ENCODE assay signal across 15 cellular contexts in the genomic region with DNA sequence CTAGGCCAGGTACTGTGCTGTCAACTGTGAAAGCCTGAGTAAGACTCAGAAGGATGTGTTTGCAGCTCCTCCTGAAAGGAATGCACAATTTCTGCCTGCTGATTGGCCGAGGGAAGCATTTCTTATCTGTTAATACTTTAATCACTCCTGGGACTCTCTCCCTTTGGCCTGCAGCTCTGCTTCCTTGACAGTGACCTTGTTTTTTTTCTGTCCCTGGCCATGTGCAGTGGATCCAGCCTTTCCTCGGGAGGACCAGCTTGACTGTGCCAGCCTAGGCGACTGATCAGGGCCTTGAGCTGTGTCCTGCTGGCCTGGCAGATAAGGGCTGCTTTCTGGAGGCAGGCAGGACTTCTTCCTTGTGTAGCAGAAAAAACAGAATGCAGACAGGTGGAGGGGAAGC. TPM values are rescaled to one million over a fixed set of nuclear protein-coding genes. Genes with fewer than 3 reads are reported as not detected.
DNase-seq lines count a peak whose midpoint lies in the region; ATAC-seq, FAIRE-seq and TF ChIP-seq lines count a peak whose summit lies in the region.
"Had no signal": no experiment of that assay in that cellular context is flagged by ENCODE, and none has a peak within 500 bp of the region (broad histone marks: within the 10 kb centered on the region; RNA-seq: fewer than 3 reads in every experiment).

No MANE protein-coding gene starts in this region.

- H3K27ac ChIP-seq in left lung (peak overlapping the region in 1 of 2 donors; percentile 25), spleen (peak overlapping the region in 7 of 8 donors; percentile 15 to 94 (median 75))
- H3K27ac ChIP-seq: lower lobe of right lung had no signal

- no peaks in the 10 kb centered on the region for H3K36me3 ChIP-seq in left lung
- peaks cover 0 to 15% (median 3%) of the 10 kb centered on the region in 6 donors for H3K36me3 ChIP-seq in spleen
- H3K36me3 ChIP-seq: lower lobe of right lung, MG63 had no signal

- no peak for TF ChIP-seq POLR2A in GM12891 (IDR thresholded peaks at IDR 0.05; ENCODE audit: low read depth, low read length)
- TF ChIP-seq POLR2A in spleen (IDR thresholded peaks at IDR 0.05): no peak

- H3K27me3 ChIP-seq in left lung (no peaks in the 10 kb centered on the region), spleen (replicated peaks in 1 of 7) (no peaks in the 10 kb centered on the region)
- H3K27me3 ChIP-seq: MG63 had no signal

- WGBS in spleen, 5 donors: 46 to 67% (median 59%) methylated on average over 3 of the region's 3 CpGs

- no peak for TF ChIP-seq CTCF in left lung (IDR thresholded peaks at IDR 0.05)
- no peak for TF ChIP-seq CTCF in spleen (IDR thresholded peaks at IDR 0.05 in 8 of 11, conservative IDR thresholded peaks at IDR 0.05 in 3 of 11)

- H3K4me1 ChIP-seq in left lung (peaks cover 0 to 38% of the 10 kb centered on the region in 2 donors), spleen (peaks cover 32 to 100% (median 84%) of the 10 kb centered on the region in 6 donors)

- peak; percentile 41 for FAIRE-seq in GM12891 (lab: Jason Lieb, UNC)

- peak; percentile 21 for ATAC-seq in left lung
- ATAC-seq in GM21576 (IDR thresholded peaks at IDR 0.05; ENCODE audit: unreplicated experiment): no peak

- intact Hi-C loops in left lung (cut with DNase I) (no loop called here), spleen (cut with DNase I; ENCODE audit: low total_unique reads) (no loop called here)

- no peak for DNase-seq in GM12891 (ENCODE audit: insufficient read length, low spot score)
- DNase-seq in cerebellum (ENCODE audit: low spot score): peak; percentile 89
- no peak for DNase-seq in left lung
- DNase-seq in spleen: no peak
- no peak for DNase-seq in activated effector memory CD4-positive, alpha-beta T cell treated with Interleukin-2 at 50 U/mL for 16 hours
- no peak for DNase-seq in GM19238 (ENCODE audit: insufficient read length, low spot score)
- DNase-seq in SIG-M5 treated with dmso at 0.1 percent for 504 hours (lab: John Stamatoyannopoulos, UW; ENCODE audit: unreplicated experiment): no peak
- DNase-seq: activated CD4-positive, alpha-beta T cell treated with anti-CD3 and anti-CD28 coated beads for 4 hours; H9; lower lobe of right lung; MG63; NCI-H2107; occipital lobe; stimulated activated CD4-positive, alpha-beta T cell treated with anti-CD3 and anti-CD28 coated beads, Interleukin-2, amount 100 ng/mL, for 24 hours had no signal

- H3K9me3 ChIP-seq in left lung (no peaks in the 10 kb centered on the region), spleen (peaks cover 0 to 5% (median 0%) of the 10 kb centered on the region in 8 donors)
- H3K9me3 ChIP-seq: lower lobe of right lung, MG63 had no signal

- H3K4me3 ChIP-seq in left lung (no peak overlapping the region), spleen (peak overlapping the region in 2 of 8 donors; percentile 16 to 39)
- H3K4me3 ChIP-seq: lower lobe of right lung, MG63 had no signal

TF ChIP-seq in GM12891, 5 proteins besides CTCF, POLR2A, EP300 and RAD21:
- no peak for TF ChIP-seq TAF1 (IDR thresholded peaks at IDR 0.05; ENCODE audit: low read depth, low read length)
- TF ChIP-seq PAX5 (IDR thresholded peaks at IDR 0.05; ENCODE audit: insufficient read depth, low read length, severe bottlenecking): no peak
- no peak for TF ChIP-seq POLR2AphosphoS5 (IDR thresholded peaks at IDR 0.05; ENCODE audit: low read depth, low read length)
- no peak for TF ChIP-seq SPI1 (IDR thresholded peaks at IDR 0.05; ENCODE audit: low read depth, low read length)
- no peak for TF ChIP-seq POU2F2 (IDR thresholded peaks at IDR 0.05; ENCODE audit: low read depth, low read length)

RNA-seq across cellular contexts. Expression of gene RNF144A, which starts 10.0 kb away (rescaled TPM):
- polyA plus RNA-seq in GM12891 (2012; ENCODE audit: low read depth, missing spikeins): 4.7 TPM
- total RNA-seq in cerebellum (53.9 TPM), left lung (10 to 100 TPM in 1 of 2 donors, 1 to 10 TPM in 1; 9.9 to 11.4 TPM), spleen (10 to 100 TPM; 42.5 to 86.6 (median 67.1) TPM)
- polyA plus RNA-seq in spleen: 10 to 100 TPM in 1 of 3 donors, 1 to 10 TPM in 2; 3.8 to 12.5 (median 5.2) TPM

RNA-seq across cellular contexts. Expression of gene RSAD2, which starts 49.6 kb away (rescaled TPM):
- polyA plus RNA-seq in GM12891 (2012; ENCODE audit: low read depth, missing spikeins): 1.8 TPM
- total RNA-seq in cerebellum (1.5 TPM), left lung (10 to 100 TPM; 12.5 to 23.1 TPM), spleen (10 to 100 TPM in 5 of 7 donors, 1 to 10 TPM in 2; 6.2 to 18.6 (median 12.0) TPM)
- 1 to 10 TPM; 2.1 to 4.7 (median 3.1) TPM for polyA plus RNA-seq in spleen
- total RNA-seq: H9 had no signal
